In genomic region chr18:45722899-45723298, GRCh38 we compare ENCODE assay signal across 9 cellular contexts. TPM values are rescaled to one million over a fixed set of nuclear protein-coding genes. Genes with fewer than 3 reads are reported as not detected.
DNase-seq lines count a peak whose midpoint lies in the region; ATAC-seq and TF ChIP-seq lines count a peak whose summit lies in the region.
"Had no signal": no experiment of that assay in that cellular context is flagged by ENCODE, and none has a peak within 500 bp of the region (broad histone marks: within the 10 kb centered on the region; RNA-seq: fewer than 3 reads in every experiment).

No MANE protein-coding gene starts in this region.

- H3K36me3 Mint-ChIP-seq in CD4-positive, alpha-beta memory T cell: no peaks in the 10 kb centered on the region
- no peaks in the 10 kb centered on the region for H3K36me3 Mint-ChIP-seq in activated CD4-positive, alpha-beta T cell treated with anti-CD3 and anti-CD28 coated beads, Interleukin-2, amount 10 ng/mL, durations not matched to agents 24 days and 14 days (ENCODE audit: low read depth)

- CTCF ChIA-PET in CD4-positive, alpha-beta memory T cell (lab: Charles Lee; ENCODE audit: partially characterized antibody): interaction anchor here (0.6 to 7.1 kb wide), 21 partner anchors 8 to 350 kb away, joined by 3 to 55 read pairs (median 4); no protein-coding TSS in a partner anchor

- no peak overlapping the region for H3K4me3 ChIP-seq in CD4-positive, alpha-beta memory T cell (ENCODE audit: low read length in 2 of 2)
- H3K4me3 ChIP-seq in coronary artery: no peak overlapping the region

- intact Hi-C loops in CD4-positive, alpha-beta memory T cell (cut with micrococcal nuclease): loop anchor here (1.0 to 2.0 kb wide), 2 partner anchors 58 to 116 kb away; no protein-coding TSS in a partner anchor
- intact Hi-C loops in activated CD4-positive, alpha-beta T cell treated with anti-CD3 and anti-CD28 coated beads, Interleukin-2, amount 10 ng/mL, durations not matched to agents 24 days and 14 days (cut with micrococcal nuclease): loop anchor here (1.0 to 5.0 kb wide), 4 partner anchors 32 to 157 kb away; no protein-coding TSS in a partner anchor

- H3K27me3 Mint-ChIP-seq in CD4-positive, alpha-beta memory T cell: no peaks in the 10 kb centered on the region
- peaks cover 31% of the 10 kb centered on the region for H3K27me3 Mint-ChIP-seq in activated CD4-positive, alpha-beta T cell treated with anti-CD3 and anti-CD28 coated beads, Interleukin-2, amount 10 ng/mL, durations not matched to agents 24 days and 14 days
- H3K27me3 Mint-ChIP-seq: IgD-negative memory B cell had no signal

- POLR2A ChIA-PET in CD4-positive, alpha-beta memory T cell (lab: Charles Lee; ENCODE audit: partially characterized antibody): interaction anchor here (1.5 kb wide), 1 partner anchor 57 kb away, joined by 7 read pairs; no protein-coding TSS in a partner anchor

- no peak overlapping the region for H3K4me3 Mint-ChIP-seq in CD4-positive, alpha-beta memory T cell
- no peak overlapping the region for H3K4me3 Mint-ChIP-seq in activated CD4-positive, alpha-beta T cell treated with anti-CD3 and anti-CD28 coated beads, Interleukin-2, amount 10 ng/mL, durations not matched to agents 24 days and 14 days
- H3K4me3 Mint-ChIP-seq: IgD-negative memory B cell had no signal

- no peaks in the 10 kb centered on the region for H3K9me3 Mint-ChIP-seq in CD4-positive, alpha-beta memory T cell
- H3K9me3 Mint-ChIP-seq in activated CD4-positive, alpha-beta T cell treated with anti-CD3 and anti-CD28 coated beads, Interleukin-2, amount 10 ng/mL, durations not matched to agents 24 days and 14 days: no peaks in the 10 kb centered on the region
- H3K9me3 Mint-ChIP-seq: IgD-negative memory B cell had no signal

- H3K36me3 ChIP-seq in CD4-positive, alpha-beta memory T cell (ENCODE audit: insufficient read depth, low read length): no peaks in the 10 kb centered on the region

- DNase-seq in CD4-positive, alpha-beta memory T cell: peak; percentile 45 to 57 (median 53)
- DNase-seq in NCI-H524 treated with DMSO at 0.1 percent for 48 hours (lab: John Stamatoyannopoulos, UW) (peak; percentile 11), coronary artery (ENCODE audit: low spot score) (no peak), lung microvascular endothelial cell (ENCODE audit: low read depth in 2 of 2) (peak; percentile 82 to 84)
- peak; percentile 91 for DNase-seq in activated CD4-positive, alpha-beta T cell treated with anti-CD3 and anti-CD28 coated beads, Interleukin-2, amount 10 ng/mL, durations not matched to agents 24 days and 14 days
- DNase-seq in stimulated activated CD8-positive, alpha-beta memory T cell treated with anti-CD3 and anti-CD28 coated beads, Interleukin-4, amount 100 ng/mL, for 1 hour (ENCODE audit: low read depth in 2 of 2, low spot score in 1 of 2): peak; percentile 8 to 42

- no peaks in the 10 kb centered on the region for H3K9me3 ChIP-seq in CD4-positive, alpha-beta memory T cell (ENCODE audit: control insufficient read depth in 1 of 2, low read length in 2 of 2)

- peak; percentile 44 for TF ChIP-seq CTCF in coronary artery (IDR thresholded peaks at IDR 0.05)

- H3K27ac ChIP-seq in CD4-positive, alpha-beta memory T cell (ENCODE audit: low read depth, low read length): no peak overlapping the region
- H3K27ac ChIP-seq in coronary artery: no peak overlapping the region

- H3K27ac Mint-ChIP-seq in CD4-positive, alpha-beta memory T cell: no peak overlapping the region
- H3K27ac Mint-ChIP-seq in activated CD4-positive, alpha-beta T cell treated with anti-CD3 and anti-CD28 coated beads, Interleukin-2, amount 10 ng/mL, durations not matched to agents 24 days and 14 days: no peak overlapping the region
- H3K27ac Mint-ChIP-seq: IgD-negative memory B cell had no signal

- no peaks in the 10 kb centered on the region for H3K4me1 ChIP-seq in CD4-positive, alpha-beta memory T cell (ENCODE audit: insufficient read depth, low read length)

- peaks cover 0 to 8% (median 0%) of the 10 kb centered on the region in 4 donors for H3K4me1 Mint-ChIP-seq in CD4-positive, alpha-beta memory T cell
- H3K4me1 Mint-ChIP-seq in activated CD4-positive, alpha-beta T cell treated with anti-CD3 and anti-CD28 coated beads, Interleukin-2, amount 10 ng/mL, durations not matched to agents 24 days and 14 days: no peaks in the 10 kb centered on the region
- H3K4me1 Mint-ChIP-seq: IgD-negative memory B cell had no signal

- H3K27me3 ChIP-seq in CD4-positive, alpha-beta memory T cell (ENCODE audit: insufficient read depth, low read length): no peaks in the 10 kb centered on the region

- ATAC-seq in GM19372 (IDR thresholded peaks at IDR 0.05; ENCODE audit: low read depth, unreplicated experiment) (peak; percentile 93), HG03442 (IDR thresholded peaks at IDR 0.05; ENCODE audit: unreplicated experiment) (peak; percentile 96)

RNA-seq across cellular contexts. Expression of gene SLC14A1, which starts 1.1 kb away (rescaled TPM):
- 1 to 10 TPM; 2.8 to 3.6 TPM for total RNA-seq in CD4-positive, alpha-beta memory T cell
- polyA plus RNA-seq in CD4-positive, alpha-beta memory T cell: 1 to 10 TPM; 1.8 to 3.6 TPM
- 0.86 and 0.97 TPM in 2 replicates for total RNA-seq in activated CD4-positive, alpha-beta T cell treated with anti-CD3 and anti-CD28 coated beads, Interleukin-2, amount 10 ng/mL, durations not matched to agents 24 days and 14 days
- total RNA-seq in lung microvascular endothelial cell: not detected in 2 replicates
